9 cellular contexts compared by ENCODE assay signal in the genomic region with DNA sequence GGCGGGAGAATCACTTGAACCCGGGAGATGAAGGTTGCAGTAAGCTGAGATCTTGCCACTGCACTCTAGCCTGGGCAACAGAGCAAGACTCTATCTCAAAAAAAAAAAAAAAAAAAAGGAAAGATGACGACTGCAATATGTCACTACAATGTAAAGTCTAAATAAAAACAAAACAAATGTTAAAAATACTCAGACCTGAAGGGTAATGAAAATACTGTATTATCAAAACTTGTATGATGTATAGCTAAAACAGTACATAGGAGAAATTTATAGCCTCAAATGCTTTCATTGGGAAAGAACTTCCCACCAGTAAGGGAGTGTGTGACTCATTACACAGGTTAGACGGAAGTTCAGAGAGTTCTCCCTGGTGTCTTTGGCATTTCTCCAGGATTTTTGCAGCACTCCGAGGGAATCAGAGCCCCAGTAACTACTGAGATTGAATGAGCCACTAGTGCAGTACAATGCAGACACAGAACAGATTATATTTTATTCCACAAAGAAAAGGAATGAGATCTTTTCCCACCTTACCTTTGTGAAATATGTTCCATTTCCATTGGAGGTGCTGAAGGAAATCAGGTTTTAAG. TPM values are rescaled to one million over a fixed set of nuclear protein-coding genes. Genes with fewer than 3 reads are reported as not detected.
DNase-seq lines count a peak whose midpoint lies in the region; ATAC-seq and TF ChIP-seq lines count a peak whose summit lies in the region.
"Had no signal": no experiment of that assay in that cellular context is flagged by ENCODE, and none has a peak within 500 bp of the region (broad histone marks: within the 10 kb centered on the region; RNA-seq: fewer than 3 reads in every experiment).

No MANE protein-coding gene starts in this region.

- no peak overlapping the region for H3K4me3 ChIP-seq in epithelial cell of proximal tubule (ENCODE audit: low read depth, low read length)
- H3K4me3 ChIP-seq in testis, result no peak overlapping the region

- H3K9me3 ChIP-seq in testis, result no peaks in the 10 kb centered on the region

- DNase-seq in HS-5 (ENCODE audit: low read depth) (peak; percentile 62), NCI-H69 (lab: John Stamatoyannopoulos, UW) (peak; percentile 88), epithelial cell of proximal tubule (ENCODE audit: low read depth) (peak; percentile 67), renal cortical epithelial cell (ENCODE audit: low read depth) (peak; percentile 96), islet precursor cell (no peak), testis (no peak)
- DNase-seq: activated naive CD8-positive, alpha-beta T cell treated with anti-CD3 and anti-CD28 coated beads, Interleukin-2, amount 10 ng/mL, durations not matched to agents 7 days and 5 days had no signal

- WGBS in testis, 2 donors, result 49 to 50% methylated on average over 5 of the region's 5 CpGs

- H3K27ac ChIP-seq in testis, result no peak overlapping the region

- H3K36me3 ChIP-seq in testis (ENCODE audit: low read depth, missing control alignments), result no peaks in the 10 kb centered on the region

- TF ChIP-seq CTCF in epithelial cell of proximal tubule (conservative IDR thresholded peaks at IDR 0.05; ENCODE audit: low read depth, low read length) (no peak), testis (IDR thresholded peaks at IDR 0.05) (no peak)

- no peaks in the 10 kb centered on the region for H3K27me3 ChIP-seq in testis

- no peaks in the 10 kb centered on the region for H3K4me1 ChIP-seq in testis

- no peak for TF ChIP-seq POLR2A in testis (IDR thresholded peaks at IDR 0.05)

- ATAC-seq in GM19395 (IDR thresholded peaks at IDR 0.05; ENCODE audit: unreplicated experiment), result no peak
- no peak for ATAC-seq in HG02938 (IDR thresholded peaks at IDR 0.05; ENCODE audit: unreplicated experiment)

- intact Hi-C loops in testis (cut with DNase I; ENCODE audit: low total_unique reads), result no loop called here

RNA-seq across cellular contexts. Expression of a gene that starts 12.5 kb away (rescaled TPM):
- total RNA-seq in epithelial cell of proximal tubule (17.1 and 19.1 TPM in 2 replicates), renal cortical epithelial cell (23.3 and 48.4 TPM in 2 replicates), testis (10 to 100 TPM; 49.9 to 64.7 TPM)
- polyA plus RNA-seq in testis (ENCODE audit: insufficient read depth, low read depth, low replicate concordance), result 52.6 TPM

RNA-seq across cellular contexts. Expression of a gene that starts 25.0 kb away (rescaled TPM):
- total RNA-seq in epithelial cell of proximal tubule (9.2 and 27.9 TPM in 2 replicates), renal cortical epithelial cell (8.0 and 9.3 TPM in 2 replicates), testis (10 to 100 TPM; 16.3 to 26.9 TPM)
- 17.8 TPM for polyA plus RNA-seq in testis (ENCODE audit: insufficient read depth, low read depth, low replicate concordance)

Comparison
In these comparisons a context has a peak if more than half of its experiments do, and no peak if none do; other contexts are left out.
1. DNase-seq: peak in HS-5 (single experiment), NCI-H69 (single experiment), epithelial cell of proximal tubule (single experiment) and renal cortical epithelial cell (single experiment); none in islet precursor cell (single experiment) and testis (single experiment).